ENCODE assay signal across 19 cellular contexts in the genomic region with DNA sequence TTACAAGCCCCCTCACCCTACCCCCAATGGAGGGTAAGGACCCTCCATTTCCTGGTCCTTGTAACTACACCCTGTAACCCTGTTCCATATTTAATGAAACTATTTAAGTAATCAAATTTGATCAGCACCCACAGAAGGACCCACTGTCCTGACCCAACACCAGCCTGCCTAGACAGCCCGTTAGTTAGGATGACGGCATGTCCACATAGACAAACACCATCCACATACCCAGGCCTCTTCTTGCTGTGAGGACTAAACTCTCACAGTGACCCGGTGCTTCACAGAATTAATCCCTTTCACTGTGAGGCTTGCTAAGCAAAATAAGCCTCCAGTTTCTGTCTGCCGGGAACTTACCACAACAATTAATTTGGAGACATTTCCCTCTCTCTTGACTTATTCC. TPM values are rescaled to one million over a fixed set of nuclear protein-coding genes. Genes with fewer than 3 reads are reported as not detected.
DNase-seq lines count a peak whose midpoint lies in the region; ATAC-seq and TF ChIP-seq lines count a peak whose summit lies in the region.
"Had no signal": no experiment of that assay in that cellular context is flagged by ENCODE, and none has a peak within 500 bp of the region (broad histone marks: within the 10 kb centered on the region; RNA-seq: fewer than 3 reads in every experiment).

No MANE protein-coding gene starts in this region.

- no peaks in the 10 kb centered on the region for H3K36me3 ChIP-seq in BLaER1
- H3K36me3 ChIP-seq: BE2C had no signal

- peaks cover 40% of the 10 kb centered on the region for H3K4me1 Mint-ChIP-seq in glutamatergic neuron (ENCODE audit: low read depth, unreplicated experiment)
- H3K4me1 Mint-ChIP-seq: CD4-positive, CD25-positive, alpha-beta regulatory T cell had no signal

- H3K27ac ChIP-seq in BLaER1 (no peak overlapping the region), VCaP (peak overlapping the region; percentile 49; the same call in 1 of the 2 replicates)
- H3K27ac ChIP-seq: A549 had no signal

- peaks cover 22% of the 10 kb centered on the region for H3K4me1 ChIP-seq in BLaER1
- H3K4me1 ChIP-seq: A549, BE2C had no signal

- peaks cover 9% of the 10 kb centered on the region for H3K27me3 Mint-ChIP-seq in glutamatergic neuron (ENCODE audit: unreplicated experiment)

- ATAC-seq in HG02981 (IDR thresholded peaks at IDR 0.05; ENCODE audit: unreplicated experiment): no peak
- ATAC-seq: A549; CD8-positive, alpha-beta T cell had no signal

- H3K4me3 ChIP-seq in BLaER1: no peak overlapping the region
- H3K4me3 ChIP-seq: A549 had no signal

- peaks cover 5% of the 10 kb centered on the region; the same call in 1 of the 2 replicates for H3K9me3 ChIP-seq in BLaER1
- H3K9me3 ChIP-seq: A549, BE2C had no signal

- peaks cover 8% of the 10 kb centered on the region for H3K9me3 Mint-ChIP-seq in glutamatergic neuron (ENCODE audit: unreplicated experiment)
- H3K9me3 Mint-ChIP-seq: CD8-positive, alpha-beta T cell had no signal

- DNase-seq in glutamatergic neuron (no peak), NCI-H1417 treated with DMSO at 0.1 percent for 48 hours (lab: John Stamatoyannopoulos, UW) (no peak), midbrain (lab: John Stamatoyannopoulos, UW) (no peak)
- DNase-seq: 8988T; ACHN; AML-193; BE2C; Caco-2; CD4-positive, CD25-positive, alpha-beta regulatory T cell; CD8-positive, alpha-beta T cell; DMS153; DND-41; GOT3; H7; HCEC 1CT had no signal

- H4K20me1 ChIP-seq in BLaER1: no peaks in the 10 kb centered on the region

- no peak overlapping the region for H3K9ac ChIP-seq in BLaER1

- H3K27me3 ChIP-seq in BLaER1: no peaks in the 10 kb centered on the region

- peaks cover 12% of the 10 kb centered on the region for H3K36me3 Mint-ChIP-seq in glutamatergic neuron (ENCODE audit: unreplicated experiment)
- H3K36me3 Mint-ChIP-seq: CD4-positive, CD25-positive, alpha-beta regulatory T cell; CD8-positive, alpha-beta T cell had no signal

- H3K27ac Mint-ChIP-seq in glutamatergic neuron (ENCODE audit: unreplicated experiment): peak overlapping the region; percentile 93
- H3K27ac Mint-ChIP-seq: CD4-positive, CD25-positive, alpha-beta regulatory T cell; CD8-positive, alpha-beta T cell had no signal

- peak overlapping the region; percentile 63 for H3K4me2 ChIP-seq in BLaER1
- H3K4me2 ChIP-seq: A549 had no signal

- TF ChIP-seq CTCF in VCaP (conservative IDR thresholded peaks at IDR 0.05) (no peak), glutamatergic neuron (IDR thresholded peaks at IDR 0.05; ENCODE audit: partially characterized antibody, unreplicated experiment) (no peak)

- peak overlapping the region; percentile 50 for H3K4me3 Mint-ChIP-seq in glutamatergic neuron (ENCODE audit: unreplicated experiment)
- H3K4me3 Mint-ChIP-seq: CD4-positive, CD25-positive, alpha-beta regulatory T cell; CD8-positive, alpha-beta T cell had no signal

RNA-seq across cellular contexts. Expression of gene FOXQ1, which starts 32.8 kb away (rescaled TPM):
- total RNA-seq in glutamatergic neuron (ENCODE audit: unreplicated experiment): 1.9 TPM
- total RNA-seq: CD4-positive, CD25-positive, alpha-beta regulatory T cell; CD8-positive, alpha-beta T cell had no signal
